19 cellular contexts compared by ENCODE assay signal in genomic region chr6:41676406-41676805, GRCh38. TPM values are rescaled to one million over a fixed set of nuclear protein-coding genes. Genes with fewer than 3 reads are reported as not detected.
A peak's percentile ranks its signal among the peaks of the same experiment; 100 is the strongest.
DNase-seq lines count a peak whose midpoint lies in the region; ATAC-seq, FAIRE-seq and TF ChIP-seq lines count a peak whose summit lies in the region.
"Had no signal": no experiment of that assay in that cellular context is flagged by ENCODE, and none has a peak within 500 bp of the region (broad histone marks: within the 10 kb centered on the region; RNA-seq: fewer than 3 reads in every experiment).

No MANE protein-coding gene starts in this region.

- no peaks in the 10 kb centered on the region for H3K36me3 Mint-ChIP-seq in naive thymus-derived CD4-positive, alpha-beta T cell
- no peaks in the 10 kb centered on the region for H3K36me3 Mint-ChIP-seq in stimulated activated naive B cell treated with anti-CD40 and anti-IgM and Interleukin-4, amounts not matched to agents 10 μg/mL and 1 μg/mL and 100 μg/mL, for 72 hours

- no peaks in the 10 kb centered on the region for H3K36me3 ChIP-seq in HepG2 (replicated peaks in 1 of 2; ENCODE audit: control insufficient read depth in 1 of 2, insufficient read depth in 2 of 2, low read length in 2 of 2)
- no peaks in the 10 kb centered on the region for H3K36me3 ChIP-seq in right lobe of liver
- H3K36me3 ChIP-seq in WERI-Rb-1, result no peaks in the 10 kb centered on the region
- no peaks in the 10 kb centered on the region for H3K36me3 ChIP-seq in naive thymus-derived CD4-positive, alpha-beta T cell (ENCODE audit: control insufficient read depth in 2 of 3, insufficient read depth in 3 of 3, low read length in 3 of 3)
- H3K36me3 ChIP-seq: BLaER1 treated with 17β-estradiol and CSF1 and Interleukin-3, amounts not matched to agents 10 nM and 100 nM; HAP-1 had no signal

- no peak for TF ChIP-seq RAD21 in HepG2 (CRISPR knock-in tag; IDR thresholded peaks at IDR 0.05)

- no TSS peak for BruUV-seq in HepG2 (replicated peaks; lab: Mats Ljungman, UMichigan)

- no peak overlapping the region for H2AFZ ChIP-seq in HepG2 (ENCODE audit: low read length)

- H3K4me1 Mint-ChIP-seq in naive thymus-derived CD4-positive, alpha-beta T cell, result no peaks in the 10 kb centered on the region
- H3K4me1 Mint-ChIP-seq in stimulated activated naive B cell treated with anti-CD40 and anti-IgM and Interleukin-4, amounts not matched to agents 10 μg/mL and 1 μg/mL and 100 μg/mL, for 72 hours, result peaks cover 0 to 3% of the 10 kb centered on the region in 2 donors

- TF ChIP-seq POLR2A in HepG2 (IDR thresholded peaks at IDR 0.05; ENCODE audit: insufficient read depth in 1 of 2, low read depth in 2 of 2, low read length in 2 of 2), result no peak
- TF ChIP-seq POLR2A in right lobe of liver (IDR thresholded peaks at IDR 0.05), result no peak

- in situ Hi-C loops in HepG2 (cut with HindIII; ENCODE audit: extremely low pct_ligation_motif_present, low pct_unique_long_range_greater_than_20kb), result no loop called here

- H3K4me2 ChIP-seq in HepG2 (ENCODE audit: low read depth, low read length), result no peak overlapping the region
- H3K4me2 ChIP-seq: BLaER1 treated with 17β-estradiol and CSF1 and Interleukin-3, amounts not matched to agents 10 nM and 100 nM had no signal

- no peak overlapping the region for H3K27ac Mint-ChIP-seq in naive thymus-derived CD4-positive, alpha-beta T cell
- H3K27ac Mint-ChIP-seq in stimulated activated naive B cell treated with anti-CD40 and anti-IgM and Interleukin-4, amounts not matched to agents 10 μg/mL and 1 μg/mL and 100 μg/mL, for 72 hours, result peak overlapping the region; percentile 26
- H3K27ac Mint-ChIP-seq: CD4-positive, alpha-beta T cell; HFFc6 had no signal

- WGBS in HepG2 (ENCODE audit: low lambda C conversion rate), result 40% methylated on average over 5 of the region's 5 CpGs
- 73% methylated on average over 4 of the region's 5 CpGs for WGBS in right lobe of liver (ENCODE audit: insufficient coverage, low coverage, low lambda C conversion rate, missing lambda C conversion rate)

- H3K4me3 Mint-ChIP-seq in naive thymus-derived CD4-positive, alpha-beta T cell, result no peak overlapping the region
- no peak overlapping the region for H3K4me3 Mint-ChIP-seq in stimulated activated naive B cell treated with anti-CD40 and anti-IgM and Interleukin-4, amounts not matched to agents 10 μg/mL and 1 μg/mL and 100 μg/mL, for 72 hours
- H3K4me3 Mint-ChIP-seq: CD4-positive, alpha-beta T cell; HFFc6 had no signal

- no peak for TF ChIP-seq EP300 in HepG2 (IDR thresholded peaks at IDR 0.05; ENCODE audit: low read depth in 2 of 2, low read length in 2 of 2)
- no peak for TF ChIP-seq EP300 in HepG2 (CRISPR knock-in tag; IDR thresholded peaks at IDR 0.05; ENCODE audit: borderline replicate concordance)

- FAIRE-seq in HepG2 (lab: Jason Lieb, UNC), result no peak
- FAIRE-seq: GM18507 had no signal

- H3K27me3 Mint-ChIP-seq in naive thymus-derived CD4-positive, alpha-beta T cell, result peaks cover 7 to 29% (median 18%) of the 10 kb centered on the region in 5 donors
- peaks cover 20 to 25% of the 10 kb centered on the region in 2 donors for H3K27me3 Mint-ChIP-seq in stimulated activated naive B cell treated with anti-CD40 and anti-IgM and Interleukin-4, amounts not matched to agents 10 μg/mL and 1 μg/mL and 100 μg/mL, for 72 hours

- no peak for TF ChIP-seq CTCF in HepG2 (CRISPR knock-in tag; IDR thresholded peaks at IDR 0.05)
- no peak for TF ChIP-seq CTCF in right lobe of liver (IDR thresholded peaks at IDR 0.05)
- TF ChIP-seq CTCF in WERI-Rb-1 (IDR thresholded peaks at IDR 0.05; ENCODE audit: low read depth, low read length), result no peak

- H3K4me1 ChIP-seq in HepG2 (ENCODE audit: insufficient read depth, low read length), result peaks cover 9% of the 10 kb centered on the region
- H3K4me1 ChIP-seq in right lobe of liver, result no peaks in the 10 kb centered on the region
- no peaks in the 10 kb centered on the region for H3K4me1 ChIP-seq in naive thymus-derived CD4-positive, alpha-beta T cell (ENCODE audit: control insufficient read depth in 2 of 2, insufficient read depth in 2 of 2, low read length in 2 of 2)
- H3K4me1 ChIP-seq: HAP-1 had no signal

- no peak overlapping the region for H3K27ac ChIP-seq in HepG2 (ENCODE audit: extremely low read length, insufficient read depth, low read length)
- H3K27ac ChIP-seq in right lobe of liver, result no peak overlapping the region
- H3K27ac ChIP-seq in WERI-Rb-1, result peak overlapping the region; percentile 84
- no peak overlapping the region for H3K27ac ChIP-seq in naive thymus-derived CD4-positive, alpha-beta T cell (ENCODE audit: low read depth, low read length)
- H3K27ac ChIP-seq: BLaER1 treated with 17β-estradiol and CSF1 and Interleukin-3, amounts not matched to agents 10 nM and 100 nM had no signal

- CTCF ChIA-PET in HepG2 (lab: Yijun Ruan, JAX; ENCODE audit: low intra/inter-chr PET ratio, low total read pairs), result no interaction called here
- CTCF ChIA-PET in naive thymus-derived CD4-positive, alpha-beta T cell (lab: Charles Lee), result no interaction called here

- H3K9me3 ChIP-seq in HepG2 (ENCODE audit: low read length) (no peaks in the 10 kb centered on the region), right lobe of liver (no peaks in the 10 kb centered on the region), WERI-Rb-1 (ENCODE audit: severe bottlenecking) (no peaks in the 10 kb centered on the region)
- no peaks in the 10 kb centered on the region for H3K9me3 ChIP-seq in naive thymus-derived CD4-positive, alpha-beta T cell (ENCODE audit: control insufficient read depth in 2 of 3, low read length in 3 of 3)
- H3K9me3 ChIP-seq: BLaER1 treated with 17β-estradiol and CSF1 and Interleukin-3, amounts not matched to agents 10 nM and 100 nM; HAP-1 had no signal

- POLR2A ChIA-PET in HepG2 (lab: Yijun Ruan, JAX), result no interaction called here
- POLR2A ChIA-PET in naive thymus-derived CD4-positive, alpha-beta T cell (lab: Charles Lee), result no interaction called here

- H3K79me2 ChIP-seq in HepG2 (ENCODE audit: insufficient read depth, low read length), result no peaks in the 10 kb centered on the region

- intact Hi-C loops in HepG2 (cut with micrococcal nuclease; ENCODE audit: unreplicated experiment) (no loop called here), right lobe of liver (cut with DNase I) (loop anchor here (5.0 to 10.0 kb wide), 2 partner anchors 74 to 302 kb away; no protein-coding TSS in a partner anchor)
- intact Hi-C loops in naive thymus-derived CD4-positive, alpha-beta T cell (cut with micrococcal nuclease), result no loop called here

- no peak overlapping the region for H3K4me3 ChIP-seq in HepG2 (replicated peaks in 1 of 3; ENCODE audit: insufficient read depth in 1 of 3, low read depth in 2 of 3, low read length in 3 of 3)
- no peak overlapping the region for H3K4me3 ChIP-seq in right lobe of liver
- no peak overlapping the region for H3K4me3 ChIP-seq in WERI-Rb-1 (ENCODE audit: low read depth, low read length)
- H3K4me3 ChIP-seq in naive thymus-derived CD4-positive, alpha-beta T cell (ENCODE audit: low read length), result no peak overlapping the region
- H3K4me3 ChIP-seq: BLaER1 treated with 17β-estradiol and CSF1 and Interleukin-3, amounts not matched to agents 10 nM and 100 nM; HAP-1 had no signal

- ATAC-seq in HepG2, result no peak
- no peak for ATAC-seq in right lobe of liver
- ATAC-seq in naive thymus-derived CD4-positive, alpha-beta T cell, result peak; percentile 34
- no peak for ATAC-seq in stimulated activated naive B cell treated with anti-CD40 and anti-IgM and Interleukin-4, amounts not matched to agents 10 μg/mL and 1 μg/mL and 100 μg/mL, for 72 hours (replicated peaks)
- ATAC-seq in HG02798 (IDR thresholded peaks at IDR 0.05; ENCODE audit: poor library complexity, unreplicated experiment), result no peak
- ATAC-seq in HG02623 (IDR thresholded peaks at IDR 0.05; ENCODE audit: unreplicated experiment), result no peak
- ATAC-seq in GM18870 (IDR thresholded peaks at IDR 0.05; ENCODE audit: unreplicated experiment), result no peak

- H3K9me3 Mint-ChIP-seq in naive thymus-derived CD4-positive, alpha-beta T cell, result no peaks in the 10 kb centered on the region
- H3K9me3 Mint-ChIP-seq in stimulated activated naive B cell treated with anti-CD40 and anti-IgM and Interleukin-4, amounts not matched to agents 10 μg/mL and 1 μg/mL and 100 μg/mL, for 72 hours, result no peaks in the 10 kb centered on the region
- H3K9me3 Mint-ChIP-seq: CD4-positive, alpha-beta T cell; HFFc6 had no signal

- no peaks in the 10 kb centered on the region for H4K20me1 ChIP-seq in HepG2 (ENCODE audit: insufficient read depth, low read length)

- H3K27me3 ChIP-seq in HepG2 (ENCODE audit: control insufficient read depth in 1 of 2, insufficient read depth in 2 of 2, low read length in 2 of 2), result peaks cover 11 to 76% of the 10 kb centered on the region in 2 experiments; a peak in 4 of 5 replicates
- H3K27me3 ChIP-seq in right lobe of liver, result no peaks in the 10 kb centered on the region
- no peaks in the 10 kb centered on the region for H3K27me3 ChIP-seq in WERI-Rb-1 (ENCODE audit: insufficient read depth, low read depth, severe bottlenecking)
- H3K27me3 ChIP-seq in naive thymus-derived CD4-positive, alpha-beta T cell (ENCODE audit: control insufficient read depth in 2 of 2, insufficient read depth in 2 of 2, low read length in 2 of 2), result no peaks in the 10 kb centered on the region
- H3K27me3 ChIP-seq: BLaER1 treated with 17β-estradiol and CSF1 and Interleukin-3, amounts not matched to agents 10 nM and 100 nM had no signal

- DNase-seq in HepG2 (ENCODE audit: low spot score), result no peak
- DNase-seq in right lobe of liver, result no peak
- DNase-seq in WERI-Rb-1, result no peak
- DNase-seq in naive thymus-derived CD4-positive, alpha-beta T cell, result no peak
- no peak for DNase-seq in stimulated activated naive B cell treated with anti-CD40 and anti-IgM and Interleukin-4, amounts not matched to agents 10 μg/mL and 1 μg/mL and 100 μg/mL, for 72 hours
- DNase-seq: ACHN; Calu3; CD4-positive, alpha-beta T cell; DMS 273 treated with DMSO at 0.1 percent for 48 hours; GOT3; HFFc6; IMR-90 had no signal

- no peak overlapping the region for H3K9ac ChIP-seq in HepG2 (ENCODE audit: insufficient read depth, low read depth, low read length)
- H3K9ac ChIP-seq: BLaER1 treated with 17β-estradiol and CSF1 and Interleukin-3, amounts not matched to agents 10 nM and 100 nM had no signal

RNA-seq across cellular contexts. Expression of gene MDFI, which starts 38.1 kb away (rescaled TPM):
- total RNA-seq in HepG2 (2016; rRNA removed; fragmentation: Illumina TruSeq; extraction: Trizol) (not detected in 2 replicates), right lobe of liver (1 to 10 TPM in 2 of 6 experiments, under 1 TPM in 1, not detected in 3; 0.29 to 2.4 (median 1.1) TPM)
- not detected in 2 replicates for total RNA-seq in HepG2 (2016; cell fraction: cytosol; rRNA removed; fragmentation: Illumina TruSeq; extraction: Trizol; ENCODE audit: low read depth)
- total RNA-seq in HepG2 (2016; cell fraction: insoluble cytoplasmic fraction; rRNA removed; fragmentation: Illumina TruSeq; extraction: Trizol), result not detected in 2 replicates
- not detected in 2 replicates for total RNA-seq in HepG2 (2016; cell fraction: membrane; rRNA removed; fragmentation: Illumina TruSeq; extraction: Trizol)
- total RNA-seq in HepG2 (2016; cell fraction: nucleus; rRNA removed; fragmentation: Illumina TruSeq; extraction: Trizol), result not detected in 2 replicates
- 0.28 and 0.30 TPM in 2 replicates for polyA plus RNA-seq in HepG2 (2011; rRNA removed)
- 0.38 and 0.42 TPM in 2 replicates for polyA plus RNA-seq in HepG2 (2011; cell fraction: cytosol; rRNA removed)
- 0.23 and 0.29 TPM in 2 replicates for polyA plus RNA-seq in HepG2 (2011; cell fraction: nucleus; rRNA removed)
- 0.19 TPM in 1 of 2 replicates, not detected in the other for polyA plus RNA-seq in HepG2 (2012)
- 0.57 TPM in 1 of 2 replicates, not detected in the other for polyA plus RNA-seq in HepG2 (2016; cell fraction: cytosol; fragmentation: Illumina TruSeq; extraction: Trizol; ENCODE audit: low read depth)
- polyA plus RNA-seq in HepG2 (2016; cell fraction: insoluble cytoplasmic fraction; fragmentation: Illumina TruSeq; extraction: Trizol; ENCODE audit: low read depth), result not detected in 2 replicates
- not detected in 2 replicates for polyA plus RNA-seq in HepG2 (2016; cell fraction: membrane; fragmentation: Illumina TruSeq; extraction: Trizol; ENCODE audit: low read depth)
- not detected in 2 replicates for polyA plus RNA-seq in HepG2 (2016; cell fraction: nucleus; fragmentation: Illumina TruSeq; extraction: Trizol; ENCODE audit: insufficient read depth, low read depth)
- polyA minus RNA-seq in HepG2 (2011; rRNA and poly(A)+ RNA removed; ENCODE audit: low replicate concordance), result 0.18 TPM in 1 of 2 replicates, not detected in the other
- not detected in 2 replicates for polyA minus RNA-seq in HepG2 (2011; cell fraction: cytosol; rRNA and poly(A)+ RNA removed)
- not detected in 2 replicates for polyA minus RNA-seq in HepG2 (2011; cell fraction: nucleus; rRNA and poly(A)+ RNA removed)
- not detected for total RNA-seq in naive thymus-derived CD4-positive, alpha-beta T cell
- polyA plus RNA-seq in naive thymus-derived CD4-positive, alpha-beta T cell, result not detected
- total RNA-seq: A172; CD4-positive, alpha-beta T cell had no signal

RNA-seq across cellular contexts. Expression of gene TFEB, which starts 59.0 kb away (rescaled TPM):
- total RNA-seq in HepG2 (2016; rRNA removed; fragmentation: Illumina TruSeq; extraction: Trizol) (12.8 and 13.3 TPM in 2 replicates), right lobe of liver (1 to 10 TPM; 4.5 to 9.2 (median 6.6) TPM)
- total RNA-seq in HepG2 (2016; cell fraction: cytosol; rRNA removed; fragmentation: Illumina TruSeq; extraction: Trizol; ENCODE audit: low read depth), result 7.3 and 10.0 TPM in 2 replicates
- 10.9 and 15.1 TPM in 2 replicates for total RNA-seq in HepG2 (2016; cell fraction: insoluble cytoplasmic fraction; rRNA removed; fragmentation: Illumina TruSeq; extraction: Trizol)
- total RNA-seq in HepG2 (2016; cell fraction: membrane; rRNA removed; fragmentation: Illumina TruSeq; extraction: Trizol), result 15.3 and 15.8 TPM in 2 replicates
- total RNA-seq in HepG2 (2016; cell fraction: nucleus; rRNA removed; fragmentation: Illumina TruSeq; extraction: Trizol), result 9.0 and 11.5 TPM in 2 replicates
- 18.7 and 21.6 TPM in 2 replicates for polyA plus RNA-seq in HepG2 (2011; rRNA removed)
- polyA plus RNA-seq in HepG2 (2011; cell fraction: cytosol; rRNA removed), result 7.6 and 16.3 TPM in 2 replicates
- 14.8 and 19.8 TPM in 2 replicates for polyA plus RNA-seq in HepG2 (2011; cell fraction: nucleus; rRNA removed)
- polyA plus RNA-seq in HepG2 (2012), result 4.8 and 7.7 TPM in 2 replicates
- 8.4 and 9.0 TPM in 2 replicates for polyA plus RNA-seq in HepG2 (2016; cell fraction: cytosol; fragmentation: Illumina TruSeq; extraction: Trizol; ENCODE audit: low read depth)
- 13.2 and 14.2 TPM in 2 replicates for polyA plus RNA-seq in HepG2 (2016; cell fraction: insoluble cytoplasmic fraction; fragmentation: Illumina TruSeq; extraction: Trizol; ENCODE audit: low read depth)
- 12.3 and 14.8 TPM in 2 replicates for polyA plus RNA-seq in HepG2 (2016; cell fraction: membrane; fragmentation: Illumina TruSeq; extraction: Trizol; ENCODE audit: low read depth)
- polyA plus RNA-seq in HepG2 (2016; cell fraction: nucleus; fragmentation: Illumina TruSeq; extraction: Trizol; ENCODE audit: insufficient read depth, low read depth), result 26.4 and 27.9 TPM in 2 replicates
- polyA minus RNA-seq in HepG2 (2011; rRNA and poly(A)+ RNA removed; ENCODE audit: low replicate concordance), result 22.8 and 39.7 TPM in 2 replicates
- 9.2 and 12.8 TPM in 2 replicates for polyA minus RNA-seq in HepG2 (2011; cell fraction: cytosol; rRNA and poly(A)+ RNA removed)
- 9.1 and 10.8 TPM in 2 replicates for polyA minus RNA-seq in HepG2 (2011; cell fraction: nucleus; rRNA and poly(A)+ RNA removed)
- 10 to 100 TPM in 3 of 5 experiments, 1 to 10 TPM in 2; 7.4 to 39.9 (median 11.8) TPM for total RNA-seq in naive thymus-derived CD4-positive, alpha-beta T cell
- polyA plus RNA-seq in naive thymus-derived CD4-positive, alpha-beta T cell, result 1 to 10 TPM; 2.4 to 6.0 TPM

Comparison
In these comparisons a context has a peak if more than half of its experiments do, and no peak if none do; other contexts are left out.
1. intact Hi-C loops: an anchor here in right lobe of liver (5.0 to 10.0 kb wide); none called in HepG2 and naive thymus-derived CD4-positive, alpha-beta T cell.